ENCODE assay signal across 1 cellular context in the genomic region with DNA sequence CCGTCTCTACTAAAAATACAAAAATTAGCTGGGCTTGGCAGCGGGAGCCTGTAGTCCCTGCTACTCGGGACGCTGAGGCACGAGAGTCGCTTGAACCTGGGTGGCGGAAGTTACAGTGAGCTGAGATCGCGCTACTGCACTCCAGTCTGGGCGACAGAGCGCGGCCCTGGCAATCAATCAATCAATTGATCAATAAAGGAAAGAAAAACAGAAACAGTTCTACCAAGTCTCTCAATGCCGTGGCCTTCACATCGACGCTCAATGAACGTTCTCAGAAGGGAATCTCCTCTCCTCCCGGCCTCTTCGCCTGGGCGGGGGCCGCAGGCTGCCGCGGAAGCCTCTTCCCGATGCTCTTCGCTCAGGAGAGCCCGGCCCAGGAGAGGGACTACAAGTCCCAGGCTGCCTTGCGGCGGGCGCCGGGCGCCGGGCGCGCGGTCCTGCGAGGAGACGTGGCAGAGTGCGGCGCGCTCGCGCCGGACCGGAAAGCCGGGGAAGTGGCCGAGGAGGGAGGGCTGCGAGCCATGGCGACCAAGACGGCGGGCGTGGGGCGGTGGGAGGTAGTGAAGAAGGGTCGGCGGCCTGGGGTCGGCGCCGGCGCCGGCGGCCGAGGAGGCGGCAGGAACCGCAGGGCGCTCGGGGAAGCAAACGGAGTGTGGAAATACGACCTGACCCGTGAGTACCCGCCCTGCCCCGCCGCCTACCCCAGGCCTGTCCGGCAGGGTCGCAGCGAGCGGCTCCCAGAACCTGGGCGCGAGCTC.
TF ChIP-seq lines count a peak whose summit lies in the region.

A gene with protein sequence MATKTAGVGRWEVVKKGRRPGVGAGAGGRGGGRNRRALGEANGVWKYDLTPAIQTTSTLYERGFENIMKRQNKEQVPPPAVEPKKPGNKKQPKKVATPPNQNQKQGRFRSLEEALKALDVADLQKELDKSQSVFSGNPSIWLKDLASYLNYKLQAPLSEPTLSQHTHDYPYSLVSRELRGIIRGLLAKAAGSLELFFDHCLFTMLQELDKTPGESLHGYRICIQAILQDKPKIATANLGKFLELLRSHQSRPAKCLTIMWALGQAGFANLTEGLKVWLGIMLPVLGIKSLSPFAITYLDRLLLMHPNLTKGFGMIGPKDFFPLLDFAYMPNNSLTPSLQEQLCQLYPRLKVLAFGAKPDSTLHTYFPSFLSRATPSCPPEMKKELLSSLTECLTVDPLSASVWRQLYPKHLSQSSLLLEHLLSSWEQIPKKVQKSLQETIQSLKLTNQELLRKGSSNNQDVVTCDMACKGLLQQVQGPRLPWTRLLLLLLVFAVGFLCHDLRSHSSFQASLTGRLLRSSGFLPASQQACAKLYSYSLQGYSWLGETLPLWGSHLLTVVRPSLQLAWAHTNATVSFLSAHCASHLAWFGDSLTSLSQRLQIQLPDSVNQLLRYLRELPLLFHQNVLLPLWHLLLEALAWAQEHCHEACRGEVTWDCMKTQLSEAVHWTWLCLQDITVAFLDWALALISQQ (plus strand): TSS at position 471 of the 758 bp plus-strand sequence. CDS start 51 bp downstream, at position 522.

TF ChIP-seq in GM12878, 131 proteins besides CTCF, POLR2A, EP300 and RAD21 (continued from another document and continues in another):
- TF ChIP-seq, protein P1, sequence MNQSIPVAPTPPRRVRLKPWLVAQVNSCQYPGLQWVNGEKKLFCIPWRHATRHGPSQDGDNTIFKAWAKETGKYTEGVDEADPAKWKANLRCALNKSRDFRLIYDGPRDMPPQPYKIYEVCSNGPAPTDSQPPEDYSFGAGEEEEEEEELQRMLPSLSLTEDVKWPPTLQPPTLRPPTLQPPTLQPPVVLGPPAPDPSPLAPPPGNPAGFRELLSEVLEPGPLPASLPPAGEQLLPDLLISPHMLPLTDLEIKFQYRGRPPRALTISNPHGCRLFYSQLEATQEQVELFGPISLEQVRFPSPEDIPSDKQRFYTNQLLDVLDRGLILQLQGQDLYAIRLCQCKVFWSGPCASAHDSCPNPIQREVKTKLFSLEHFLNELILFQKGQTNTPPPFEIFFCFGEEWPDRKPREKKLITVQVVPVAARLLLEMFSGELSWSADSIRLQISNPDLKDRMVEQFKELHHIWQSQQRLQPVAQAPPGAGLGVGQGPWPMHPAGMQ (IDR thresholded peaks at IDR 0.05; ENCODE audit: borderline replicate concordance), result no peak
- TF ChIP-seq, protein P2, sequence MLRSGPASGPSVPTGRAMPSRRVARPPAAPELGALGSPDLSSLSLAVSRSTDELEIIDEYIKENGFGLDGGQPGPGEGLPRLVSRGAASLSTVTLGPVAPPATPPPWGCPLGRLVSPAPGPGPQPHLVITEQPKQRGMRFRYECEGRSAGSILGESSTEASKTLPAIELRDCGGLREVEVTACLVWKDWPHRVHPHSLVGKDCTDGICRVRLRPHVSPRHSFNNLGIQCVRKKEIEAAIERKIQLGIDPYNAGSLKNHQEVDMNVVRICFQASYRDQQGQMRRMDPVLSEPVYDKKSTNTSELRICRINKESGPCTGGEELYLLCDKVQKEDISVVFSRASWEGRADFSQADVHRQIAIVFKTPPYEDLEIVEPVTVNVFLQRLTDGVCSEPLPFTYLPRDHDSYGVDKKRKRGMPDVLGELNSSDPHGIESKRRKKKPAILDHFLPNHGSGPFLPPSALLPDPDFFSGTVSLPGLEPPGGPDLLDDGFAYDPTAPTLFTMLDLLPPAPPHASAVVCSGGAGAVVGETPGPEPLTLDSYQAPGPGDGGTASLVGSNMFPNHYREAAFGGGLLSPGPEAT (IDR thresholded peaks at IDR 0.05; ENCODE audit: low read depth), result peak; percentile 33; the same call in 1 of the 2 replicates
- TF ChIP-seq RELA (IDR thresholded peaks at IDR 0.05; ENCODE audit: borderline replicate concordance, partially characterized antibody) (no peak), NR2F1 (conservative IDR thresholded peaks at IDR 0.05) (peak; percentile 64; the same call in 1 of the 2 replicates), HCFC1 (IDR thresholded peaks at IDR 0.05; ENCODE audit: low read length) (peak; percentile 89), FOXM1 (IDR thresholded peaks at IDR 0.05; ENCODE audit: low read depth, low read length) (no peak), NBN (IDR thresholded peaks at IDR 0.05) (no peak), TCF12 (IDR thresholded peaks at IDR 0.05; ENCODE audit: low read depth, low read length) (no peak), IRF4 (IDR thresholded peaks at IDR 0.05; ENCODE audit: low read depth, low read length) (no peak), MYC (IDR thresholded peaks at IDR 0.05; ENCODE audit: insufficient read depth, insufficient read length, insufficient replicate concordance, low read length, severe bottlenecking) (no peak), HDAC6 (IDR thresholded peaks at IDR 0.05; ENCODE audit: unreplicated experiment) (no peak), SUPT20H (IDR thresholded peaks at IDR 0.05; ENCODE audit: borderline replicate concordance, control insufficient read depth, low read depth, low read length) (no peak), LARP7 (IDR thresholded peaks at IDR 0.05) (peak; percentile 68; the same call in 1 of the 2 replicates), ZBED1 (IDR thresholded peaks at IDR 0.05; ENCODE audit: borderline replicate concordance) (no peak), TCF3 (IDR thresholded peaks at IDR 0.05; ENCODE audit: borderline replicate concordance, insufficient read depth, low read depth, low read length) (no peak), BHLHE40 (IDR thresholded peaks at IDR 0.05; ENCODE audit: borderline replicate concordance in 1 of 2, low read depth in 2 of 2, low read length in 1 of 2) (peak in 1 of 2 experiments; percentile 34; a peak in 2 of 4 replicates), POLR2AphosphoS2 (IDR thresholded peaks at IDR 0.05; ENCODE audit: low read depth, low read length) (peak; percentile 69; the same call in 1 of the 2 replicates), RUNX3 (IDR thresholded peaks at IDR 0.05; ENCODE audit: low read length) (peak; percentile 45), NRF1 (conservative IDR thresholded peaks at IDR 0.05; ENCODE audit: low read depth, low read length) (peak; percentile 33; the same call in 1 of the 2 replicates), CBX5 (IDR thresholded peaks at IDR 0.05; ENCODE audit: low read depth) (no peak), CREB1 (IDR thresholded peaks at IDR 0.05; ENCODE audit: low read depth) (peak; percentile 56; the same call in 1 of the 2 replicates), HDAC2 (IDR thresholded peaks at IDR 0.05) (no peak), TARDBP (IDR thresholded peaks at IDR 0.05; ENCODE audit: borderline replicate concordance) (peak; percentile 70; the same call in 1 of the 2 replicates)
- TF ChIP-seq, protein P3, sequence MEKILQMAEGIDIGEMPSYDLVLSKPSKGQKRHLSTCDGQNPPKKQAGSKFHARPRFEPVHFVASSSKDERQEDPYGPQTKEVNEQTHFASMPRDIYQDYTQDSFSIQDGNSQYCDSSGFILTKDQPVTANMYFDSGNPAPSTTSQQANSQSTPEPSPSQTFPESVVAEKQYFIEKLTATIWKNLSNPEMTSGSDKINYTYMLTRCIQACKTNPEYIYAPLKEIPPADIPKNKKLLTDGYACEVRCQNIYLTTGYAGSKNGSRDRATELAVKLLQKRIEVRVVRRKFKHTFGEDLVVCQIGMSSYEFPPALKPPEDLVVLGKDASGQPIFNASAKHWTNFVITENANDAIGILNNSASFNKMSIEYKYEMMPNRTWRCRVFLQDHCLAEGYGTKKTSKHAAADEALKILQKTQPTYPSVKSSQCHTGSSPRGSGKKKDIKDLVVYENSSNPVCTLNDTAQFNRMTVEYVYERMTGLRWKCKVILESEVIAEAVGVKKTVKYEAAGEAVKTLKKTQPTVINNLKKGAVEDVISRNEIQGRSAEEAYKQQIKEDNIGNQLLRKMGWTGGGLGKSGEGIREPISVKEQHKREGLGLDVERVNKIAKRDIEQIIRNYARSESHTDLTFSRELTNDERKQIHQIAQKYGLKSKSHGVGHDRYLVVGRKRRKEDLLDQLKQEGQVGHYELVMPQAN (conservative IDR thresholded peaks at IDR 0.05), result peak; percentile 64; the same call in 1 of the 2 replicates
- TF ChIP-seq, protein P4, sequence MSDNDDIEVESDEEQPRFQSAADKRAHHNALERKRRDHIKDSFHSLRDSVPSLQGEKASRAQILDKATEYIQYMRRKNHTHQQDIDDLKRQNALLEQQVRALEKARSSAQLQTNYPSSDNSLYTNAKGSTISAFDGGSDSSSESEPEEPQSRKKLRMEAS (IDR thresholded peaks at IDR 0.05; ENCODE audit: low read depth, low read length), result peak; percentile 67; the same call in 1 of the 2 replicates
- TF ChIP-seq, protein P5, sequence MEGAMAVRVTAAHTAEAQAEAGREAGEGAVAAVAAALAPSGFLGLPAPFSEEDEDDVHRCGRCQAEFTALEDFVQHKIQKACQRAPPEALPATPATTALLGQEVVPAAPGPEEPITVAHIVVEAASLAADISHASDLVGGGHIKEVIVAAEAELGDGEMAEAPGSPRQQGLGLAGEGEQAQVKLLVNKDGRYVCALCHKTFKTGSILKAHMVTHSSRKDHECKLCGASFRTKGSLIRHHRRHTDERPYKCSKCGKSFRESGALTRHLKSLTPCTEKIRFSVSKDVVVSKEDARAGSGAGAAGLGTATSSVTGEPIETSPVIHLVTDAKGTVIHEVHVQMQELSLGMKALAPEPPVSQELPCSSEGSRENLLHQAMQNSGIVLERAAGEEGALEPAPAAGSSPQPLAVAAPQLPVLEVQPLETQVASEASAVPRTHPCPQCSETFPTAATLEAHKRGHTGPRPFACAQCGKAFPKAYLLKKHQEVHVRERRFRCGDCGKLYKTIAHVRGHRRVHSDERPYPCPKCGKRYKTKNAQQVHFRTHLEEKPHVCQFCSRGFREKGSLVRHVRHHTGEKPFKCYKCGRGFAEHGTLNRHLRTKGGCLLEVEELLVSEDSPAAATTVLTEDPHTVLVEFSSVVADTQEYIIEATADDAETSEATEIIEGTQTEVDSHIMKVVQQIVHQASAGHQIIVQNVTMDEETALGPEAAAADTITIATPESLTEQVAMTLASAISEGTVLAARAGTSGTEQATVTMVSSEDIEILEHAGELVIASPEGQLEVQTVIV (IDR thresholded peaks at IDR 0.05; ENCODE audit: borderline replicate concordance, partially characterized antibody), result peak; percentile 4
- TF ChIP-seq, protein P6, sequence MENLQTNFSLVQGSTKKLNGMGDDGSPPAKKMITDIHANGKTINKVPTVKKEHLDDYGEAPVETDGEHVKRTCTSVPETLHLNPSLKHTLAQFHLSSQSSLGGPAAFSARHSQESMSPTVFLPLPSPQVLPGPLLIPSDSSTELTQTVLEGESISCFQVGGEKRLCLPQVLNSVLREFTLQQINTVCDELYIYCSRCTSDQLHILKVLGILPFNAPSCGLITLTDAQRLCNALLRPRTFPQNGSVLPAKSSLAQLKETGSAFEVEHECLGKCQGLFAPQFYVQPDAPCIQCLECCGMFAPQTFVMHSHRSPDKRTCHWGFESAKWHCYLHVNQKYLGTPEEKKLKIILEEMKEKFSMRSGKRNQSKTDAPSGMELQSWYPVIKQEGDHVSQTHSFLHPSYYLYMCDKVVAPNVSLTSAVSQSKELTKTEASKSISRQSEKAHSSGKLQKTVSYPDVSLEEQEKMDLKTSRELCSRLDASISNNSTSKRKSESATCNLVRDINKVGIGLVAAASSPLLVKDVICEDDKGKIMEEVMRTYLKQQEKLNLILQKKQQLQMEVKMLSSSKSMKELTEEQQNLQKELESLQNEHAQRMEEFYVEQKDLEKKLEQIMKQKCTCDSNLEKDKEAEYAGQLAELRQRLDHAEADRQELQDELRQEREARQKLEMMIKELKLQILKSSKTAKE (IDR thresholded peaks at IDR 0.05; ENCODE audit: low read depth, poor library complexity, severe bottlenecking), result no peak
- TF ChIP-seq, protein P7, sequence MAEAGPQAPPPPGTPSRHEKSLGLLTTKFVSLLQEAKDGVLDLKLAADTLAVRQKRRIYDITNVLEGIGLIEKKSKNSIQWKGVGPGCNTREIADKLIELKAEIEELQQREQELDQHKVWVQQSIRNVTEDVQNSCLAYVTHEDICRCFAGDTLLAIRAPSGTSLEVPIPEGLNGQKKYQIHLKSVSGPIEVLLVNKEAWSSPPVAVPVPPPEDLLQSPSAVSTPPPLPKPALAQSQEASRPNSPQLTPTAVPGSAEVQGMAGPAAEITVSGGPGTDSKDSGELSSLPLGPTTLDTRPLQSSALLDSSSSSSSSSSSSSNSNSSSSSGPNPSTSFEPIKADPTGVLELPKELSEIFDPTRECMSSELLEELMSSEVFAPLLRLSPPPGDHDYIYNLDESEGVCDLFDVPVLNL (IDR thresholded peaks at IDR 0.05; ENCODE audit: low read depth, low read length), result no peak
- TF ChIP-seq, protein P8, sequence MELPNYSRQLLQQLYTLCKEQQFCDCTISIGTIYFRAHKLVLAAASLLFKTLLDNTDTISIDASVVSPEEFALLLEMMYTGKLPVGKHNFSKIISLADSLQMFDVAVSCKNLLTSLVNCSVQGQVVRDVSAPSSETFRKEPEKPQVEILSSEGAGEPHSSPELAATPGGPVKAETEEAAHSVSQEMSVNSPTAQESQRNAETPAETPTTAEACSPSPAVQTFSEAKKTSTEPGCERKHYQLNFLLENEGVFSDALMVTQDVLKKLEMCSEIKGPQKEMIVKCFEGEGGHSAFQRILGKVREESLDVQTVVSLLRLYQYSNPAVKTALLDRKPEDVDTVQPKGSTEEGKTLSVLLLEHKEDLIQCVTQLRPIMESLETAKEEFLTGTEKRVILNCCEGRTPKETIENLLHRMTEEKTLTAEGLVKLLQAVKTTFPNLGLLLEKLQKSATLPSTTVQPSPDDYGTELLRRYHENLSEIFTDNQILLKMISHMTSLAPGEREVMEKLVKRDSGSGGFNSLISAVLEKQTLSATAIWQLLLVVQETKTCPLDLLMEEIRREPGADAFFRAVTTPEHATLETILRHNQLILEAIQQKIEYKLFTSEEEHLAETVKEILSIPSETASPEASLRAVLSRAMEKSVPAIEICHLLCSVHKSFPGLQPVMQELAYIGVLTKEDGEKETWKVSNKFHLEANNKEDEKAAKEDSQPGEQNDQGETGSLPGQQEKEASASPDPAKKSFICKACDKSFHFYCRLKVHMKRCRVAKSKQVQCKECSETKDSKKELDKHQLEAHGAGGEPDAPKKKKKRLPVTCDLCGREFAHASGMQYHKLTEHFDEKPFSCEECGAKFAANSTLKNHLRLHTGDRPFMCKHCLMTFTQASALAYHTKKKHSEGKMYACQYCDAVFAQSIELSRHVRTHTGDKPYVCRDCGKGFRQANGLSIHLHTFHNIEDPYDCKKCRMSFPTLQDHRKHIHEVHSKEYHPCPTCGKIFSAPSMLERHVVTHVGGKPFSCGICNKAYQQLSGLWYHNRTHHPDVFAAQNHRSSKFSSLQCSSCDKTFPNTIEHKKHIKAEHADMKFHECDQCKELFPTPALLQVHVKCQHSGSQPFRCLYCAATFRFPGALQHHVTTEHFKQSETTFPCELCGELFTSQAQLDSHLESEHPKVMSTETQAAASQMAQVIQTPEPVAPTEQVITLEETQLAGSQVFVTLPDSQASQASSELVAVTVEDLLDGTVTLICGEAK (IDR thresholded peaks at IDR 0.05; ENCODE audit: borderline replicate concordance), result no peak
- TF ChIP-seq, protein P9, sequence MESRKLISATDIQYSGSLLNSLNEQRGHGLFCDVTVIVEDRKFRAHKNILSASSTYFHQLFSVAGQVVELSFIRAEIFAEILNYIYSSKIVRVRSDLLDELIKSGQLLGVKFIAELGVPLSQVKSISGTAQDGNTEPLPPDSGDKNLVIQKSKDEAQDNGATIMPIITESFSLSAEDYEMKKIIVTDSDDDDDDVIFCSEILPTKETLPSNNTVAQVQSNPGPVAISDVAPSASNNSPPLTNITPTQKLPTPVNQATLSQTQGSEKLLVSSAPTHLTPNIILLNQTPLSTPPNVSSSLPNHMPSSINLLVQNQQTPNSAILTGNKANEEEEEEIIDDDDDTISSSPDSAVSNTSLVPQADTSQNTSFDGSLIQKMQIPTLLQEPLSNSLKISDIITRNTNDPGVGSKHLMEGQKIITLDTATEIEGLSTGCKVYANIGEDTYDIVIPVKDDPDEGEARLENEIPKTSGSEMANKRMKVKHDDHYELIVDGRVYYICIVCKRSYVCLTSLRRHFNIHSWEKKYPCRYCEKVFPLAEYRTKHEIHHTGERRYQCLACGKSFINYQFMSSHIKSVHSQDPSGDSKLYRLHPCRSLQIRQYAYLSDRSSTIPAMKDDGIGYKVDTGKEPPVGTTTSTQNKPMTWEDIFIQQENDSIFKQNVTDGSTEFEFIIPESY (IDR thresholded peaks at IDR 0.05), result no peak
